Comparison of ENCODE assay signal across 30 cellular contexts in the genomic region with DNA sequence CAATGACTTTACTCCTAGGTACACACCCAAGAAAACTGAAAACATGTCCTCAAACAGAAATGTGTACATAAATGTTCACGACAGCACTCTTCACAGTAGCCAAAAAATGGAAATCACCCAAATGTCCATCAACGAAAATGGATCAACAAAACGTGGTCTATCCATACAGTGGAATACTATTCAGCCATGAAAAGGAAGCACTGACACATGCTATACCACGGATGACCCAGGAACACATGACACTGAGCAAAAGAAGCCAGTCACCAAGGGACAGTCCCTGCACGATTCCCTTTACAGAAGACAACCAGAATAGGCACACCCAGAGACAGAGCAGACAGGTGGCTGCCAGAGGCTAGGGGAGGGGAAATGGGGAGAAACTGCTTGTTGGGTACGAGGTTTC. TPM values are rescaled to one million over a fixed set of nuclear protein-coding genes. Genes with fewer than 3 reads are reported as not detected.
"Had no signal": no experiment of that assay in that cellular context is flagged by ENCODE, and none has a peak within 500 bp of the region (broad histone marks: within the 10 kb centered on the region; RNA-seq: fewer than 3 reads in every experiment).

No MANE protein-coding gene starts in this region.

- H3K4me3 ChIP-seq: ascending aorta, body of pancreas, MG63, SJSA1 had no signal

- FAIRE-seq: bronchial epithelial cell, RCC 7860 had no signal

- H3K4me1 ChIP-seq: ascending aorta, body of pancreas, SJSA1 had no signal

- H3K9me3 ChIP-seq: ascending aorta, body of pancreas, SJSA1 had no signal

- H3K27ac ChIP-seq: ascending aorta, body of pancreas, SJSA1 had no signal

- ATAC-seq: activated CD8-positive, alpha-beta T cell treated with anti-CD3 and anti-CD28 coated beads, Interleukin-2, amount 10 ng/mL, durations not matched to agents 7 days and 5 days; activated naive CD8-positive, alpha-beta T cell treated with anti-CD3 and anti-CD28 coated beads, Interleukin-2, amount 50 U/mL, for 24 hours; body of pancreas; PC-3; T-helper 17 cell; WTC11 had no signal

- DNase-seq: activated CD4-positive, alpha-beta T cell treated with anti-CD3 and anti-CD28 coated beads for 48 hours; activated CD4-positive, alpha-beta T cell treated with anti-CD3 and anti-CD28 coated beads, Interleukin-2, amount 50 U/mL, for 4 hours; activated CD4-positive, CD25-positive, alpha-beta regulatory T cell treated with anti-CD3 and anti-CD28 coated beads, Interleukin-2, amount 50 U/mL, for 72 hours; activated CD8-positive, alpha-beta memory T cell treated with anti-CD3 and anti-CD28 coated beads, Interleukin-2, amount 50 U/mL, for 48 hours; activated CD8-positive, alpha-beta T cell treated with anti-CD3 and anti-CD28 coated beads, Interleukin-2, amount 10 ng/mL, durations not matched to agents 7 days and 5 days; activated effector memory CD4-positive, alpha-beta T cell treated with Interleukin-2 at 50 U/mL for 16 hours; activated naive CD4-positive, alpha-beta T cell; activated naive CD8-positive, alpha-beta T cell treated with anti-CD3 and anti-CD28 coated beads, Interleukin-2, amount 50 U/mL, for 24 hours; activated T-cell treated with anti-CD3 and anti-CD28 coated beads, Interleukin-2, amount 50 U/mL, for 1 hour; amniotic stem cell; body of pancreas; central memory CD4-positive, alpha-beta T cell; MG63; MV-4-11; NCI-H1105; NCI-H1436; NCI-H1694 treated with DMSO at 0.1 percent for 48 hours; NCI-H2029 treated with DMSO at 0.1 percent for 48 hours; NCI-H524; PC-3; SHP77; T-helper 17 cell; T-helper 9 cell had no signal

- H3K27me3 ChIP-seq: ascending aorta, body of pancreas, MG63, SJSA1 had no signal

RNA-seq across cellular contexts. Expression of gene DNAAF8, which starts 21.4 kb away (rescaled TPM):
- total RNA-seq: ascending aorta, T-helper 17 cell had no signal

RNA-seq across cellular contexts. Expression of gene SEPTIN12, which starts 32.5 kb away (rescaled TPM):
- total RNA-seq: activated CD8-positive, alpha-beta T cell treated with anti-CD3 and anti-CD28 coated beads, Interleukin-2, amount 10 ng/mL, durations not matched to agents 7 days and 5 days; activated naive CD4-positive, alpha-beta T cell treated with anti-CD3 and anti-CD28 coated beads, Interleukin-2, amount 50 U/mL, for 72 hours; ascending aorta; body of pancreas; bronchial epithelial cell; chondrocyte; PC-3; SJSA1; T-helper 17 cell; WTC11 had no signal

RNA-seq across cellular contexts. Expression of gene SMIM22, which starts 39.5 kb away (rescaled TPM):
- total RNA-seq: activated CD8-positive, alpha-beta T cell treated with anti-CD3 and anti-CD28 coated beads, Interleukin-2, amount 10 ng/mL, durations not matched to agents 7 days and 5 days; activated naive CD4-positive, alpha-beta T cell treated with anti-CD3 and anti-CD28 coated beads, Interleukin-2, amount 50 U/mL, for 72 hours; ascending aorta; chondrocyte; PC-3; SJSA1; T-helper 17 cell; WTC11 had no signal
